ENCODE assay signal across 8 cellular contexts in the genomic region with DNA sequence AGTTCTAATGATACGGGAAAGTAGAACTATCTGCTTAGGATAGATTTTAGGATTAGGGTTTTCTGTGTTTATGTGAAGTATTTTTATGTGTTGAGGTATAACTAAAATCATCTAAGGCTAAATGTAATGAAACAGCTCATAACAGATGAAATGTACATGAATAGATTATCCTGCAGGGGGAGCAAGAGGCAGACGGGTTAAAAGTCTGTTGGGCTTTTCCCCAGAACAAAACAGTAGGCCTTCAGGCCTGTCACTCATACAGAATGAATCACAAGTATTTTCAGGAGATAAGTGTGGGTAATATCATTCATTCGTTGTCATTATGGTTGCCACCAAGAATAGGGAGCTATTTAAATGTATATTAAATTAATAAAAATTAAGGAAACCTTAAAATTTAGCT.
DNase-seq lines count a peak whose midpoint lies in the region; ATAC-seq and TF ChIP-seq lines count a peak whose summit lies in the region.

No MANE protein-coding gene starts in this region.

- ATAC-seq in GM21381 (IDR thresholded peaks at IDR 0.05; ENCODE audit: unreplicated experiment) (peak; percentile 62), heart left ventricle (peak in 3 of 4 donors; percentile 65 to 79 (median 77)), HG02884 (IDR thresholded peaks at IDR 0.05; ENCODE audit: unreplicated experiment) (no peak)

- TF ChIP-seq POLR2A in heart left ventricle (IDR thresholded peaks at IDR 0.05) = no peak

- H3K27me3 ChIP-seq in heart left ventricle = no peaks in the 10 kb centered on the region

- 22 to 30% (median 25%) methylated on average over 3 of the region's 3 CpGs for WGBS in heart left ventricle, 4 donors

- peak overlapping the region in 1 of 12 donors; percentile 25 for H3K27ac ChIP-seq in heart left ventricle

- no peak overlapping the region for H3K4me3 ChIP-seq in heart left ventricle
- no peak overlapping the region for H3K4me3 ChIP-seq in skeletal muscle cell (ENCODE audit: low read depth, low read length)

- H3K36me3 ChIP-seq in heart left ventricle = peaks cover 0 to 87% (median 69%) of the 10 kb centered on the region in 9 donors

- peaks cover 0 to 35% (median 17%) of the 10 kb centered on the region in 12 donors for H3K4me1 ChIP-seq in heart left ventricle

- no peaks in the 10 kb centered on the region for H3K9me3 ChIP-seq in heart left ventricle

- intact Hi-C loops in heart left ventricle (cut with DNase I) = loop anchor here in 9 of 10 donors (5.0 to 10.0 kb wide), 7 partner anchors 101 to 561 kb away; no protein-coding TSS in a partner anchor

- TF ChIP-seq CTCF in heart left ventricle (IDR thresholded peaks at IDR 0.05) = peak; percentile 33 to 68 (median 54)

- DNase-seq in COR-L47 (lab: John Stamatoyannopoulos, UW) = peak; percentile 11
- peak; percentile 13 for DNase-seq in NCI-H1694 treated with DMSO at 0.1 percent for 48 hours (lab: John Stamatoyannopoulos, UW)
- peak; percentile 13 for DNase-seq in activated T-helper 9 cell treated with anti-CD3 and anti-CD28 coated beads, Interleukin-2, amount 50 U/mL, for 16 hours (ENCODE audit: low read depth)
- DNase-seq in heart left ventricle = no peak
- DNase-seq in skeletal muscle cell (ENCODE audit: low read depth) = peak; percentile 26
- DNase-seq in NCI-H1105 treated with DMSO at 0.1 percent for 48 hours (lab: John Stamatoyannopoulos, UW) = no peak

Comparison
In these comparisons a context has a peak if more than half of its experiments do, and no peak if none do; other contexts are left out.
1. DNase-seq: peak in COR-L47 (single experiment), NCI-H1694 treated with DMSO at 0.1 percent for 48 hours (single experiment), activated T-helper 9 cell treated with anti-CD3 and anti-CD28 coated beads, Interleukin-2, amount 50 U/mL, for 16 hours (single experiment) and skeletal muscle cell (single experiment); none in heart left ventricle (0 of 5) and NCI-H1105 treated with DMSO at 0.1 percent for 48 hours (single experiment).